In genomic region chr16:66696669-66697630, GRCh38 we compare ENCODE assay signal across 8 cellular contexts. TPM values are rescaled to one million over a fixed set of nuclear protein-coding genes. Genes with fewer than 3 reads are reported as not detected.
A peak's percentile ranks its signal among the peaks of the same experiment; 100 is the strongest.
DNase-seq lines count a peak whose midpoint lies in the region; ATAC-seq, FAIRE-seq and TF ChIP-seq lines count a peak whose summit lies in the region.

CMTM4 (minus strand) TSS chr16:66696743; CDS start chr16:66696525, 218 bp downstream.

- TF ChIP-seq CTCF in A549 (IDR thresholded peaks at IDR 0.05) = peak; percentile 56

- peak; percentile 89 to 93 for ATAC-seq in A549
- ATAC-seq in HG03039 (IDR thresholded peaks at IDR 0.05; ENCODE audit: unreplicated experiment) = peak; percentile 84

- peaks cover 29% of the 10 kb centered on the region for H3K4me1 ChIP-seq in A549

- CTCF ChIA-PET in A549 (lab: Yijun Ruan, JAX) = interaction anchor here (0.7 to 4.8 kb wide), 13 partner anchors 13 to 291 kb away, joined by 3 to 19 read pairs (median 4); partner anchors contain the start of genes CMTM3 and DYNC1LI2

- FAIRE-seq in A549 (lab: Jason Lieb, UNC) (no peak), GM18507 (lab: Jason Lieb, UNC) (peak; percentile 24)

- H3K4me2 ChIP-seq in A549 = peak within 1 kb of the TSS; percentile 88

- no peak for TF ChIP-seq RAD21 in A549 (conservative IDR thresholded peaks at IDR 0.05 in 1 of 2, IDR thresholded peaks at IDR 0.05 in 1 of 2)

- H3K4me3 ChIP-seq in A549 = peak within 1 kb of the TSS; percentile 79

- no peaks in the 10 kb centered on the region for H3K9me3 ChIP-seq in A549

- POLR2A ChIA-PET in A549 (lab: Yijun Ruan, JAX) = no interaction called here

- H3K27ac ChIP-seq in A549 = peak within 1 kb of the TSS; percentile 79 to 93

- peak; percentile 81 to 84 for DNase-seq in A549 (ENCODE audit: low read depth in 1 of 2, low spot score in 1 of 2)
- DNase-seq in GM18507 (ENCODE audit: extremely low spot score, insufficient read length, low read depth) = peak; percentile 84
- peak; percentile 88 for DNase-seq in NCI-H2227 (lab: John Stamatoyannopoulos, UW; ENCODE audit: unreplicated experiment)
- DNase-seq in activated CD4-positive, alpha-beta T cell treated with anti-CD3 and anti-CD28 coated beads for 24 hours (ENCODE audit: low read depth in 2 of 2) = peak; percentile 64
- peak; percentile 96 for DNase-seq in cerebellum (ENCODE audit: low spot score)
- peak; percentile 69 for DNase-seq in kidney glomerular epithelial cell (lab: John Stamatoyannopoulos, UW)
- peak; percentile 66 to 68 for DNase-seq in stimulated activated CD4-positive, alpha-beta T cell treated with anti-CD3 and anti-CD28 coated beads, Interleukin-15, amount 100 ng/mL, for 1 hour (ENCODE audit: low read depth in 1 of 2, low spot score in 1 of 2)

- TF ChIP-seq POLR2A in A549 (IDR thresholded peaks at IDR 0.05; ENCODE audit: low read length) = peak; percentile 25; the same call in 1 of the 2 replicates

- 15% methylated on average over 24 of the region's 84 CpGs for WGBS in A549 (ENCODE audit: missing lambda C conversion rate)

- TF ChIP-seq EP300 in A549 (IDR thresholded peaks at IDR 0.05) = no peak

TF ChIP-seq in A549, 52 proteins besides CTCF, POLR2A, EP300 and RAD21:
- TF ChIP-seq TFCP2L1 (CRISPR knock-in tag; IDR thresholded peaks at IDR 0.05) (no peak), CEBPB (IDR thresholded peaks at IDR 0.05) (no peak), MAX (IDR thresholded peaks at IDR 0.05) (peak; percentile 34; the same call in 1 of the 2 replicates), SMC3 (IDR thresholded peaks at IDR 0.05) (0 out of 3 replicates have a peak, but pooled peaks have one; percentile 31), NR3C1 (IDR thresholded peaks at IDR 0.05) (no peak), MAZ (IDR thresholded peaks at IDR 0.05; ENCODE audit: borderline replicate concordance, low read depth, low read length) (no peak), PHF8 (IDR thresholded peaks at IDR 0.05; ENCODE audit: borderline replicate concordance, low read depth) (peak; percentile 55; the same call in 1 of the 2 replicates)

RNA-seq across cellular contexts. Expression of gene CMTM4, which starts in this region (rescaled TPM):
- polyA plus RNA-seq in A549 (2011; rRNA removed) (58.6 and 61.6 TPM in 2 replicates), A549 (2017; fragmentation: RNase III; extraction: RNeasy Plus Mini Kit Qiagen cat#74134 plus additional on column Dnase treatment) (22.9 to 25.9 TPM (median 24.8 TPM) in 3 replicates)
- 18.3 and 23.1 TPM in 2 replicates for polyA plus RNA-seq in A549 (2012; cell fraction: cytosol; rRNA removed)
- 18.4 and 26.4 TPM in 2 replicates for polyA plus RNA-seq in A549 (2012; cell fraction: nucleus; rRNA removed)
- 75.1 and 83.9 TPM in 2 replicates for polyA minus RNA-seq in A549 (2011; rRNA and poly(A)+ RNA removed)
- total RNA-seq in cerebellum = 39.0 TPM

Comparison
In these comparisons a context has a peak if more than half of its experiments do, and no peak if none do; other contexts are left out.
1. Peak in every context shown above with its lines: DNase-seq, ATAC-seq, H3K4me3 ChIP-seq and H3K27ac ChIP-seq.